Comparison of ENCODE assay signal across 28 cellular contexts in the genomic region with DNA sequence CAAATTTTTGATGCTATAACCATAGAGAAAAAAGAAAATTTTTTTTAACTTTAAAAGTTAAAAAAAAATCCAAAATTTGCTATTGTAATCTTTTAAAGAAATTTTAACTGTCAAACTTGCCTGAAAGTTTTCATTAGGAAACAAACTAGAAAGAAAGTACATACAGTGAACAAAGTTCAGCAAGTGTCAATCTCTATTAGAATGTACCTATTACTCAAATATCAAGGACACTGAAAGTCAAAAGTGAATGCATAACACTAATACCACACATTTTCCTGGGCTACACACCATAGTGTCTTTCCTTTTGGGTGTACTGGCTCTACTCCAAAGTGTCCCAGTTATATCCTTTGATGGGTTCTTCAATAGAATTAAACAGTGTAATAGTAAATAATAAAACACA.
"Had no signal": no experiment of that assay in that cellular context is flagged by ENCODE, and none has a peak within 500 bp of the region (broad histone marks: within the 10 kb centered on the region; RNA-seq: fewer than 3 reads in every experiment).

No MANE protein-coding gene starts in this region.

- H3K4me1 Mint-ChIP-seq: nephron, neural crest cell had no signal

- DNase-seq: hypothalamus; immature natural killer cell; kidney; left colon; left ventricle myocardium superior; lower lobe of right lung; mammary epithelial cell; mesenchymal stem cell; naive thymus-derived CD8-positive, alpha-beta T cell; nucleus accumbens; right cardiac atrium; sigmoid colon; small intestine; spleen; stimulated activated CD4-positive, alpha-beta T cell treated with anti-CD3 and anti-CD28 coated beads, Interleukin-4, amount 100 ng/mL, for 24 hours; stimulated activated naive CD4-positive, alpha-beta T cell; tibial artery; trophoblast cell; upper lobe of right lung had no signal

- H3K27me3 Mint-ChIP-seq: naive thymus-derived CD8-positive, alpha-beta T cell; stimulated activated naive CD8-positive, alpha-beta T cell treated with anti-CD3 and anti-CD28 coated beads, Interleukin-15, Interleukin-2, amounts not matched to agents 100 ng/mL and 50 ng/mL, for 24 hours had no signal

- ATAC-seq: left colon; lower lobe of right lung; naive thymus-derived CD8-positive, alpha-beta T cell; right cardiac atrium; stimulated activated effector memory CD8-positive, alpha-beta T cell treated with anti-CD3 and anti-CD28 coated beads, Interleukin-12 subunit alpha, Interleukin-12 subunit beta, amount 100 ng/mL, for 72 hours; upper lobe of right lung had no signal

- H3K4me3 ChIP-seq: lower lobe of right lung, sigmoid colon, spleen, suprapubic skin, thoracic aorta, tibial artery, upper lobe of right lung had no signal

- H3K27me3 ChIP-seq: sigmoid colon, spleen, suprapubic skin, tibial artery, upper lobe of right lung had no signal

- H3K9me3 Mint-ChIP-seq: immature natural killer cell; nephron; neural crest cell; stimulated activated effector memory CD8-positive, alpha-beta T cell treated with anti-CD3 and anti-CD28 coated beads, Interleukin-12 subunit alpha, Interleukin-12 subunit beta, amount 100 ng/mL, for 72 hours; stimulated activated naive CD8-positive, alpha-beta T cell treated with anti-CD3 and anti-CD28 coated beads, Interleukin-15, Interleukin-2, amounts not matched to agents 100 ng/mL and 50 ng/mL, for 24 hours had no signal

- H3K4me1 ChIP-seq: lower lobe of right lung, parathyroid adenoma, upper lobe of right lung had no signal

- H3K36me3 ChIP-seq: lower lobe of right lung, sigmoid colon, thoracic aorta, upper lobe of right lung had no signal

- H3K4me3 Mint-ChIP-seq: immature natural killer cell; naive thymus-derived CD8-positive, alpha-beta T cell; nephron; neural crest cell; stimulated activated effector memory CD8-positive, alpha-beta T cell treated with anti-CD3 and anti-CD28 coated beads, Interleukin-12 subunit alpha, Interleukin-12 subunit beta, amount 100 ng/mL, for 72 hours; stimulated activated naive CD8-positive, alpha-beta T cell treated with anti-CD3 and anti-CD28 coated beads, Interleukin-15, Interleukin-2, amounts not matched to agents 100 ng/mL and 50 ng/mL, for 24 hours had no signal

- H3K27ac Mint-ChIP-seq: immature natural killer cell; naive thymus-derived CD8-positive, alpha-beta T cell; nephron; stimulated activated effector memory CD8-positive, alpha-beta T cell treated with anti-CD3 and anti-CD28 coated beads, Interleukin-12 subunit alpha, Interleukin-12 subunit beta, amount 100 ng/mL, for 72 hours; stimulated activated naive CD8-positive, alpha-beta T cell treated with anti-CD3 and anti-CD28 coated beads, Interleukin-15, Interleukin-2, amounts not matched to agents 100 ng/mL and 50 ng/mL, for 24 hours had no signal

- H3K9me3 ChIP-seq: lower lobe of right lung, sigmoid colon, spleen, suprapubic skin, thoracic aorta, tibial artery, upper lobe of right lung had no signal

- H3K27ac ChIP-seq: lower lobe of right lung, parathyroid adenoma, sigmoid colon, spleen, suprapubic skin, upper lobe of right lung had no signal

- FAIRE-seq: islet of Langerhans, kidney, small intestine, urothelium cell line had no signal
